Comparison of ENCODE assay signal across 1 cellular context in the genomic region with DNA sequence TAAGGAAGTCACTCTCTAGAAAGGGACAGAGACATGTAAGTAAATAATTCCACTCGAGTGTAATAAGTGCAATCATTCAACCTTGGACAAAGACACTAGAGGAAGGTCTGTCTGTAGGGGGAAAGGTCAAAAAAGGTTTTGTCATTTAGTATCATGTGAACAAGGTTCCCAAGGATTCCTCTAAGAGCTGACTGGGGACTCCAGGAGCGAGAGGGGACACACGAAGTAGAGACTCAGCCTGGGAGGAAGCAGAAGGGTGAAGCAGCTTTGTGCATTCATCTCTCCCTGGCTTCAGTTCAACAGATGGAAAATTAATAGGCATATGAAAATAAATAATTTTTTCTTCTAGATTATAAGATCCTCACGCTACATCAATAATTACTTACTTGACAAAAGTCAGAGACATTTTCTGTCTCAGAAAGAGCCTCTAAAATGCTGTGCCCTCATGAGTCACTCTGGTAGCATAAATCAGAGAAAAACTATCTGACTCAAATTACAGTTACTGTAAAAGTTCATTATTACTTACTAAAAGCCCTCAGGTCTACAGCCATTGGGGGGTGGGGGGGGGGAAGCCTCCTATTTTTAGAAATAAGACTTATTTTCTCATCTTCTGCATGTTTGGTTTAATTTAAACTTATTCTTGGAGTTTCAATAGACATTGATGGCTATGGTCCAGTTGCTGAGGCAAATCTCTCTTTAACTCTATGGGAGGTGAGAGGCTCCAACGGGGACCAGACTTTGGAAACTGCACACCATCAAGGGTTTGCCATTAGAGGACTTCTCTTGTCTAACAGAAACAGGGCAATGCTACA.
TF ChIP-seq lines count a peak whose summit lies in the region.

No MANE protein-coding gene starts in this region.

TF ChIP-seq in WTC11, 78 proteins besides CTCF, POLR2A, EP300 and RAD21 (continued from another document):
- TF ChIP-seq, protein P1, sequence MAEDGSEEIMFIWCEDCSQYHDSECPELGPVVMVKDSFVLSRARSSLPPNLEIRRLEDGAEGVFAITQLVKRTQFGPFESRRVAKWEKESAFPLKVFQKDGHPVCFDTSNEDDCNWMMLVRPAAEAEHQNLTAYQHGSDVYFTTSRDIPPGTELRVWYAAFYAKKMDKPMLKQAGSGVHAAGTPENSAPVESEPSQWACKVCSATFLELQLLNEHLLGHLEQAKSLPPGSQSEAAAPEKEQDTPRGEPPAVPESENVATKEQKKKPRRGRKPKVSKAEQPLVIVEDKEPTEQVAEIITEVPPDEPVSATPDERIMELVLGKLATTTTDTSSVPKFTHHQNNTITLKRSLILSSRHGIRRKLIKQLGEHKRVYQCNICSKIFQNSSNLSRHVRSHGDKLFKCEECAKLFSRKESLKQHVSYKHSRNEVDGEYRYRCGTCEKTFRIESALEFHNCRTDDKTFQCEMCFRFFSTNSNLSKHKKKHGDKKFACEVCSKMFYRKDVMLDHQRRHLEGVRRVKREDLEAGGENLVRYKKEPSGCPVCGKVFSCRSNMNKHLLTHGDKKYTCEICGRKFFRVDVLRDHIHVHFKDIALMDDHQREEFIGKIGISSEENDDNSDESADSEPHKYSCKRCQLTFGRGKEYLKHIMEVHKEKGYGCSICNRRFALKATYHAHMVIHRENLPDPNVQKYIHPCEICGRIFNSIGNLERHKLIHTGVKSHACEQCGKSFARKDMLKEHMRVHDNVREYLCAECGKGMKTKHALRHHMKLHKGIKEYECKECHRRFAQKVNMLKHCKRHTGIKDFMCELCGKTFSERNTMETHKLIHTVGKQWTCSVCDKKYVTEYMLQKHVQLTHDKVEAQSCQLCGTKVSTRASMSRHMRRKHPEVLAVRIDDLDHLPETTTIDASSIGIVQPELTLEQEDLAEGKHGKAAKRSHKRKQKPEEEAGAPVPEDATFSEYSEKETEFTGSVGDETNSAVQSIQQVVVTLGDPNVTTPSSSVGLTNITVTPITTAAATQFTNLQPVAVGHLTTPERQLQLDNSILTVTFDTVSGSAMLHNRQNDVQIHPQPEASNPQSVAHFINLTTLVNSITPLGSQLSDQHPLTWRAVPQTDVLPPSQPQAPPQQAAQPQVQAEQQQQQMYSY (CRISPR knock-in tag; IDR thresholded peaks at IDR 0.05), result no peak
- TF ChIP-seq ZNF121 (CRISPR knock-in tag; IDR thresholded peaks at IDR 0.05) (no peak), OVOL2 (CRISPR knock-in tag; IDR thresholded peaks at IDR 0.05; ENCODE audit: borderline replicate concordance) (no peak), ETV6 (CRISPR knock-in tag; IDR thresholded peaks at IDR 0.05) (no peak), ESRRA (CRISPR knock-in tag; IDR thresholded peaks at IDR 0.05; ENCODE audit: borderline replicate concordance) (no peak), SMAD4 (CRISPR knock-in tag; IDR thresholded peaks at IDR 0.05) (no peak), JUN (CRISPR knock-in tag; IDR thresholded peaks at IDR 0.05) (no peak), NFYB (CRISPR knock-in tag; conservative IDR thresholded peaks at IDR 0.05; ENCODE audit: low read depth) (no peak)
- TF ChIP-seq, protein P2, sequence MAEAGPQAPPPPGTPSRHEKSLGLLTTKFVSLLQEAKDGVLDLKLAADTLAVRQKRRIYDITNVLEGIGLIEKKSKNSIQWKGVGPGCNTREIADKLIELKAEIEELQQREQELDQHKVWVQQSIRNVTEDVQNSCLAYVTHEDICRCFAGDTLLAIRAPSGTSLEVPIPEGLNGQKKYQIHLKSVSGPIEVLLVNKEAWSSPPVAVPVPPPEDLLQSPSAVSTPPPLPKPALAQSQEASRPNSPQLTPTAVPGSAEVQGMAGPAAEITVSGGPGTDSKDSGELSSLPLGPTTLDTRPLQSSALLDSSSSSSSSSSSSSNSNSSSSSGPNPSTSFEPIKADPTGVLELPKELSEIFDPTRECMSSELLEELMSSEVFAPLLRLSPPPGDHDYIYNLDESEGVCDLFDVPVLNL (CRISPR knock-in tag; IDR thresholded peaks at IDR 0.05; ENCODE audit: borderline replicate concordance, low read depth), result no peak
- TF ChIP-seq, protein P3, sequence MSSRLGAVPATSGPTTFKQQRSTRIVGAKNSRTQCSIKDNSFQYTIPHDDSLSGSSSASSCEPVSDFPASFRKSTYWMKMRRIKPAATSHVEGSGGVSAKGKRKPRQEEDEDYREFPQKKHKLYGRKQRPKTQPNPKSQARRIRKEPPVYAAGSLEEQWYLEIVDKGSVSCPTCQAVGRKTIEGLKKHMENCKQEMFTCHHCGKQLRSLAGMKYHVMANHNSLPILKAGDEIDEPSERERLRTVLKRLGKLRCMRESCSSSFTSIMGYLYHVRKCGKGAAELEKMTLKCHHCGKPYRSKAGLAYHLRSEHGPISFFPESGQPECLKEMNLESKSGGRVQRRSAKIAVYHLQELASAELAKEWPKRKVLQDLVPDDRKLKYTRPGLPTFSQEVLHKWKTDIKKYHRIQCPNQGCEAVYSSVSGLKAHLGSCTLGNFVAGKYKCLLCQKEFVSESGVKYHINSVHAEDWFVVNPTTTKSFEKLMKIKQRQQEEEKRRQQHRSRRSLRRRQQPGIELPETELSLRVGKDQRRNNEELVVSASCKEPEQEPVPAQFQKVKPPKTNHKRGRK (CRISPR knock-in tag; IDR thresholded peaks at IDR 0.05; ENCODE audit: borderline replicate concordance), result no peak
- TF ChIP-seq, protein P4, sequence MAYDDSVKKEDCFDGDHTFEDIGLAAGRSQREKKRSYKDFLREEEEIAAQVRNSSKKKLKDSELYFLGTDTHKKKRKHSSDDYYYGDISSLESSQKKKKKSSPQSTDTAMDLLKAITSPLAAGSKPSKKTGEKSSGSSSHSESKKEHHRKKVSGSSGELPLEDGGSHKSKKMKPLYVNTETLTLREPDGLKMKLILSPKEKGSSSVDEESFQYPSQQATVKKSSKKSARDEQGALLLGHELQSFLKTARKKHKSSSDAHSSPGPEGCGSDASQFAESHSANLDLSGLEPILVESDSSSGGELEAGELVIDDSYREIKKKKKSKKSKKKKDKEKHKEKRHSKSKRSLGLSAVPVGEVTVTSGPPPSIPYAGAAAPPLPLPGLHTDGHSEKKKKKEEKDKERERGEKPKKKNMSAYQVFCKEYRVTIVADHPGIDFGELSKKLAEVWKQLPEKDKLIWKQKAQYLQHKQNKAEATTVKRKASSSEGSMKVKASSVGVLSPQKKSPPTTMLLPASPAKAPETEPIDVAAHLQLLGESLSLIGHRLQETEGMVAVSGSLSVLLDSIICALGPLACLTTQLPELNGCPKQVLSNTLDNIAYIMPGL (CRISPR knock-in tag; IDR thresholded peaks at IDR 0.05), result no peak
- TF ChIP-seq, protein P5, sequence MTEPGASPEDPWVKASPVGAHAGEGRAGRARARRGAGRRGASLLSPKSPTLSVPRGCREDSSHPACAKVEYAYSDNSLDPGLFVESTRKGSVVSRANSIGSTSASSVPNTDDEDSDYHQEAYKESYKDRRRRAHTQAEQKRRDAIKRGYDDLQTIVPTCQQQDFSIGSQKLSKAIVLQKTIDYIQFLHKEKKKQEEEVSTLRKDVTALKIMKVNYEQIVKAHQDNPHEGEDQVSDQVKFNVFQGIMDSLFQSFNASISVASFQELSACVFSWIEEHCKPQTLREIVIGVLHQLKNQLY (CRISPR knock-in tag; IDR thresholded peaks at IDR 0.05), result no peak
- TF ChIP-seq, protein P6, sequence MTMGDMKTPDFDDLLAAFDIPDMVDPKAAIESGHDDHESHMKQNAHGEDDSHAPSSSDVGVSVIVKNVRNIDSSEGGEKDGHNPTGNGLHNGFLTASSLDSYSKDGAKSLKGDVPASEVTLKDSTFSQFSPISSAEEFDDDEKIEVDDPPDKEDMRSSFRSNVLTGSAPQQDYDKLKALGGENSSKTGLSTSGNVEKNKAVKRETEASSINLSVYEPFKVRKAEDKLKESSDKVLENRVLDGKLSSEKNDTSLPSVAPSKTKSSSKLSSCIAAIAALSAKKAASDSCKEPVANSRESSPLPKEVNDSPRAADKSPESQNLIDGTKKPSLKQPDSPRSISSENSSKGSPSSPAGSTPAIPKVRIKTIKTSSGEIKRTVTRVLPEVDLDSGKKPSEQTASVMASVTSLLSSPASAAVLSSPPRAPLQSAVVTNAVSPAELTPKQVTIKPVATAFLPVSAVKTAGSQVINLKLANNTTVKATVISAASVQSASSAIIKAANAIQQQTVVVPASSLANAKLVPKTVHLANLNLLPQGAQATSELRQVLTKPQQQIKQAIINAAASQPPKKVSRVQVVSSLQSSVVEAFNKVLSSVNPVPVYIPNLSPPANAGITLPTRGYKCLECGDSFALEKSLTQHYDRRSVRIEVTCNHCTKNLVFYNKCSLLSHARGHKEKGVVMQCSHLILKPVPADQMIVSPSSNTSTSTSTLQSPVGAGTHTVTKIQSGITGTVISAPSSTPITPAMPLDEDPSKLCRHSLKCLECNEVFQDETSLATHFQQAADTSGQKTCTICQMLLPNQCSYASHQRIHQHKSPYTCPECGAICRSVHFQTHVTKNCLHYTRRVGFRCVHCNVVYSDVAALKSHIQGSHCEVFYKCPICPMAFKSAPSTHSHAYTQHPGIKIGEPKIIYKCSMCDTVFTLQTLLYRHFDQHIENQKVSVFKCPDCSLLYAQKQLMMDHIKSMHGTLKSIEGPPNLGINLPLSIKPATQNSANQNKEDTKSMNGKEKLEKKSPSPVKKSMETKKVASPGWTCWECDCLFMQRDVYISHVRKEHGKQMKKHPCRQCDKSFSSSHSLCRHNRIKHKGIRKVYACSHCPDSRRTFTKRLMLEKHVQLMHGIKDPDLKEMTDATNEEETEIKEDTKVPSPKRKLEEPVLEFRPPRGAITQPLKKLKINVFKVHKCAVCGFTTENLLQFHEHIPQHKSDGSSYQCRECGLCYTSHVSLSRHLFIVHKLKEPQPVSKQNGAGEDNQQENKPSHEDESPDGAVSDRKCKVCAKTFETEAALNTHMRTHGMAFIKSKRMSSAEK (CRISPR knock-in tag; IDR thresholded peaks at IDR 0.05; ENCODE audit: borderline replicate concordance), result no peak
